ENCODE assay signal across 15 cellular contexts in the genomic region with DNA sequence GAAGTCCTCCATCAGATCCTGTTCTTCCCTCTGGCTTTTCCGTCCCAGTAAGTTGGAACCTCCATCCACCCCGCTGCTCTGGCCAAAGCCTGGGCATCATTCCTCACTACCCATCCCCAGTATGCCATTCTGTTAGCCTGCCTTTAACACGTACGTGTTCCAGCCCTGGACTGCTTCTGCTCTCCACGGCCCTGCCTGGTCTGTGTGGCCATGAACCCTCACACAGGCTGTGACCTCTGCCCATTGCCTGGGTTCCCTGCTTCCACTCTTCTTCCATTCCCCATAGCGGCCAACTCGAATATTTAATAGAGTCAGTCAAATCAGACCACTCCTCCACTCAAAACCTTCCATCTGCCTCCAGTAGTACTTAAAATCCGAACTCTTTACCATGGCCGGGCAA. TPM values are rescaled to one million over a fixed set of nuclear protein-coding genes. Genes with fewer than 3 reads are reported as not detected.
DNase-seq lines count a peak whose midpoint lies in the region; ATAC-seq and TF ChIP-seq lines count a peak whose summit lies in the region.
"Had no signal": no experiment of that assay in that cellular context is flagged by ENCODE, and none has a peak within 500 bp of the region (broad histone marks: within the 10 kb centered on the region; RNA-seq: fewer than 3 reads in every experiment).

No MANE protein-coding gene starts in this region.

- H3K27ac ChIP-seq in CD4-positive, CD25-positive, alpha-beta regulatory T cell (ENCODE audit: insufficient read depth, low read length, poor library complexity, severe bottlenecking), result no peak overlapping the region
- H3K27ac ChIP-seq in HL-60 (replicated peaks) (peak overlapping the region; percentile 43), PC-9 (no peak overlapping the region)
- H3K27ac ChIP-seq: BLaER1 had no signal

- H3K4me3 Mint-ChIP-seq in CD4-positive, CD25-positive, alpha-beta regulatory T cell, result no peak overlapping the region
- H3K4me3 Mint-ChIP-seq in nephron progenitor cell, result no peak overlapping the region
- H3K4me3 Mint-ChIP-seq in activated naive CD4-positive, alpha-beta T cell treated with anti-CD3 and anti-CD28 coated beads, Interleukin-2, amount 10 ng/mL, durations not matched to agents 7 days and 5 days, result no peak overlapping the region
- H3K4me3 Mint-ChIP-seq: CD14-positive monocyte; CD8-positive, alpha-beta memory T cell had no signal

- intact Hi-C loops in PC-9 (cut with micrococcal nuclease; ENCODE audit: unreplicated experiment), result no loop called here

- H3K27me3 ChIP-seq in CD4-positive, CD25-positive, alpha-beta regulatory T cell (ENCODE audit: control insufficient read depth, insufficient read depth, low read length), result no peaks in the 10 kb centered on the region
- H3K27me3 ChIP-seq in HL-60 (ENCODE audit: insufficient read depth, poor library complexity, severe bottlenecking) (no peaks in the 10 kb centered on the region), PC-9 (ENCODE audit: insufficient read depth, low read depth) (no peaks in the 10 kb centered on the region)
- H3K27me3 ChIP-seq: BLaER1 had no signal

- no peak overlapping the region for H3K4me2 ChIP-seq in PC-9

- no peak overlapping the region for H3K4me3 ChIP-seq in CD4-positive, CD25-positive, alpha-beta regulatory T cell (ENCODE audit: low read depth, low read length)
- no peak overlapping the region for H3K4me3 ChIP-seq in HL-60 (replicated peaks; ENCODE audit: insufficient read depth, low read length)
- H3K4me3 ChIP-seq in PC-9, result no peak overlapping the region
- H3K4me3 ChIP-seq: BLaER1, HAP-1 had no signal

- no peaks in the 10 kb centered on the region for H3K79me2 ChIP-seq in PC-9 (ENCODE audit: low read depth)

- BruUV-seq in PC-9 (replicated peaks; lab: Mats Ljungman, UMichigan), result no TSS peak

- TF ChIP-seq CTCF in HL-60 (IDR thresholded peaks at IDR 0.05; ENCODE audit: insufficient read depth, low read length) (no peak), nephron progenitor cell (IDR thresholded peaks at IDR 0.05) (no peak), PC-9 (conservative IDR thresholded peaks at IDR 0.05) (no peak)

- POLR2A ChIA-PET in PC-9 (lab: Charles Lee; ENCODE audit: unreplicated experiment), result no interaction called here

- ATAC-seq in CD4-positive, CD25-positive, alpha-beta regulatory T cell (ENCODE audit: low read depth in 2 of 2), result no peak
- peak; percentile 57 for ATAC-seq in left lobe of liver

- peaks cover 8% of the 10 kb centered on the region for H3K36me3 ChIP-seq in CD4-positive, CD25-positive, alpha-beta regulatory T cell (ENCODE audit: control insufficient read depth, insufficient read depth, low read length)
- no peaks in the 10 kb centered on the region for H3K36me3 ChIP-seq in PC-9 (ENCODE audit: low read depth)
- H3K36me3 ChIP-seq: HAP-1 had no signal

- H3K27me3 Mint-ChIP-seq in CD4-positive, CD25-positive, alpha-beta regulatory T cell, result no peaks in the 10 kb centered on the region
- peaks cover 6% of the 10 kb centered on the region for H3K27me3 Mint-ChIP-seq in nephron progenitor cell (ENCODE audit: low read depth, poor library complexity)
- H3K27me3 Mint-ChIP-seq in activated naive CD4-positive, alpha-beta T cell treated with anti-CD3 and anti-CD28 coated beads, Interleukin-2, amount 10 ng/mL, durations not matched to agents 7 days and 5 days, result no peaks in the 10 kb centered on the region
- H3K27me3 Mint-ChIP-seq: CD8-positive, alpha-beta memory T cell had no signal

- H3K27ac Mint-ChIP-seq in CD4-positive, CD25-positive, alpha-beta regulatory T cell, result peak overlapping the region; percentile 26 to 52 (median 28)
- peak overlapping the region; percentile 3 for H3K27ac Mint-ChIP-seq in nephron progenitor cell
- no peak overlapping the region for H3K27ac Mint-ChIP-seq in activated naive CD4-positive, alpha-beta T cell treated with anti-CD3 and anti-CD28 coated beads, Interleukin-2, amount 10 ng/mL, durations not matched to agents 7 days and 5 days

- no peaks in the 10 kb centered on the region for H3K9me3 ChIP-seq in CD4-positive, CD25-positive, alpha-beta regulatory T cell (ENCODE audit: control insufficient read depth in 2 of 2, low read length in 2 of 2)
- H3K9me3 ChIP-seq in PC-9 (ENCODE audit: insufficient read depth, low read depth), result no peaks in the 10 kb centered on the region
- H3K9me3 ChIP-seq: BLaER1, Caco-2, HAP-1 had no signal

- H3K4me1 ChIP-seq in CD4-positive, CD25-positive, alpha-beta regulatory T cell (ENCODE audit: control insufficient read depth, insufficient read depth, low read length, poor library complexity, severe bottlenecking), result no peaks in the 10 kb centered on the region
- no peaks in the 10 kb centered on the region for H3K4me1 ChIP-seq in PC-9 (replicated peaks; ENCODE audit: insufficient read depth)
- H3K4me1 ChIP-seq: Caco-2, HAP-1 had no signal

- DNase-seq in CD4-positive, CD25-positive, alpha-beta regulatory T cell, result no peak
- DNase-seq in HL-60 (ENCODE audit: low read depth in 1 of 2, low spot score in 1 of 2) (no peak), left lobe of liver (ENCODE audit: low spot score) (no peak), nephron progenitor cell (no peak), PC-9 (no peak), NK-92 (lab: John Stamatoyannopoulos, UW; ENCODE audit: unreplicated experiment) (no peak), iPS-NIHi11 (ENCODE audit: low spot score) (no peak)
- no peak for DNase-seq in activated naive CD4-positive, alpha-beta T cell treated with anti-CD3 and anti-CD28 coated beads, Interleukin-2, amount 10 ng/mL, durations not matched to agents 7 days and 5 days
- DNase-seq: 8988T; Caco-2; CD8-positive, alpha-beta memory T cell; IMR-90 had no signal

- no peaks in the 10 kb centered on the region for H3K9me2 ChIP-seq in PC-9 (ENCODE audit: insufficient read depth)

- H3K9me3 Mint-ChIP-seq in CD4-positive, CD25-positive, alpha-beta regulatory T cell, result no peaks in the 10 kb centered on the region
- no peaks in the 10 kb centered on the region for H3K9me3 Mint-ChIP-seq in nephron progenitor cell
- H3K9me3 Mint-ChIP-seq in activated naive CD4-positive, alpha-beta T cell treated with anti-CD3 and anti-CD28 coated beads, Interleukin-2, amount 10 ng/mL, durations not matched to agents 7 days and 5 days, result no peaks in the 10 kb centered on the region
- H3K9me3 Mint-ChIP-seq: CD14-positive monocyte; CD8-positive, alpha-beta memory T cell had no signal

- no peaks in the 10 kb centered on the region for H3F3A ChIP-seq in PC-9 (ENCODE audit: insufficient read depth, low read depth)

- CTCF ChIA-PET in PC-9 (lab: Charles Lee), result no interaction called here
- CTCF ChIA-PET in activated naive CD4-positive, alpha-beta T cell treated with anti-CD3 and anti-CD28 coated beads, Interleukin-2, amount 10 ng/mL, durations not matched to agents 7 days and 5 days (lab: Charles Lee), result no interaction called here

- H2AFZ ChIP-seq in PC-9, result no peak overlapping the region

- H3K4me1 Mint-ChIP-seq in CD4-positive, CD25-positive, alpha-beta regulatory T cell, result peaks cover 16 to 72% (median 34%) of the 10 kb centered on the region in 4 donors
- H3K4me1 Mint-ChIP-seq in nephron progenitor cell, result peaks cover 7% of the 10 kb centered on the region
- peaks cover 26% of the 10 kb centered on the region for H3K4me1 Mint-ChIP-seq in activated naive CD4-positive, alpha-beta T cell treated with anti-CD3 and anti-CD28 coated beads, Interleukin-2, amount 10 ng/mL, durations not matched to agents 7 days and 5 days

- peaks cover 21% of the 10 kb centered on the region for H3K36me3 Mint-ChIP-seq in CD4-positive, CD25-positive, alpha-beta regulatory T cell
- H3K36me3 Mint-ChIP-seq in nephron progenitor cell (ENCODE audit: low read depth), result peaks cover 21% of the 10 kb centered on the region
- H3K36me3 Mint-ChIP-seq in activated naive CD4-positive, alpha-beta T cell treated with anti-CD3 and anti-CD28 coated beads, Interleukin-2, amount 10 ng/mL, durations not matched to agents 7 days and 5 days, result peaks cover 16% of the 10 kb centered on the region

- H4K20me1 ChIP-seq in PC-9 (ENCODE audit: insufficient read depth), result no peaks in the 10 kb centered on the region

RNA-seq across cellular contexts. Expression of a gene that starts 29.4 kb away (rescaled TPM):
- 28.8 TPM for total RNA-seq in CD4-positive, CD25-positive, alpha-beta regulatory T cell
- polyA plus RNA-seq in CD4-positive, CD25-positive, alpha-beta regulatory T cell, result 1 to 10 TPM; 4.7 to 6.4 (median 5.5) TPM
- total RNA-seq in left lobe of liver, result 52.0 TPM
- 19.2 and 28.7 TPM in 2 replicates for total RNA-seq in PC-9 (2021)
